In the genomic region with DNA sequence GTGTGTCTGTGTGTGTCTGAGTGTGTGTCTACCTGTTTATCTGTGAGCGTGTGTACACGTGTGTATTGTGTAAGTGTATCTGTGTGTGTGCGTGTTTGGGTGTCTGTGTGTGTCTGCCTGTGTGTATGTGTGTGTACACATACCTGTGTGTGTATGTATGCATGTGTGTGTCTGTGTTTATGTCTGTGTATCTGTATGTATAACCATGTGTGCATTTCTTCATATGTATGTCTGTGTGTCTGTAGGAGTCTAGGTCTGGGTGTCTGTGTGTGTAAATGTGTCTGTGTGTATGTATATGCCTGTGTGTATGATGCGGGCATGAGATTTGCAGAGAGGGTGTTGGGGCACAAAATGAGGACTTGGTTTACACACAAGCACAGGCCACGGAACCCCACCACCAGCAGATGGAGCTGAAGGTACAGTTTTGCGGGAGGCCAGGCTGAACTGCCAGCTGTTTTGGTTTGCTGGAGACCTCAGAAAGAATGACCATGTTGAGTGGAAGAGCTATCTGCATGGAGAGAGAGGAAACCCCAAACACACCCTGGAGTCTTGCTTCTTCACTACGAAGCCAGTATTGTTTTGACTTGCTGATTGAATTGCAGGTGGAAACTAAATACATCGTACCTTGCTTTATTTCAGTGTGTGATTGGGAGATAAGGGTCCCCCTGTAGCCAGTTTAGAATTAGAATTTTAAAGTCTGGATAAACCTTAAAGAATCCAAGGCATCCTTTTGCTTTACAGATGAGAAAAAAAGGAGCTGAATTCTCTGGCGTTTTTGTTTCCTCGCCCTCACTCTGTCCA, we compare ENCODE assay signal across 8 cellular contexts.
A peak's percentile ranks its signal among the peaks of the same experiment; 100 is the strongest.
DNase-seq lines count a peak whose midpoint lies in the region; ATAC-seq and TF ChIP-seq lines count a peak whose summit lies in the region.

No MANE protein-coding gene starts in this region.

- H3K4me1 Mint-ChIP-seq in natural killer cell: no peaks in the 10 kb centered on the region

- no peaks in the 10 kb centered on the region for H3K4me1 ChIP-seq in PC-3 (ENCODE audit: insufficient read depth, low read length)

- no peak overlapping the region for H3K9ac ChIP-seq in PC-3 (ENCODE audit: low read length)

- no peak overlapping the region for H3K27ac Mint-ChIP-seq in natural killer cell

- peaks cover 8 to 11% of the 10 kb centered on the region in 2 donors for H3K9me3 Mint-ChIP-seq in natural killer cell

- DNase-seq in CMK (ENCODE audit: low read depth): peak; percentile 65
- DNase-seq in HL-60 (ENCODE audit: low read depth in 1 of 2, low spot score in 1 of 2): peak; percentile 6 to 13
- DNase-seq in PC-3: peak; percentile 77
- peak; percentile 66 to 89 (median 84) for DNase-seq in dorsolateral prefrontal cortex
- DNase-seq in lung microvascular endothelial cell (ENCODE audit: low read depth in 2 of 2): peak; percentile 69 to 85
- DNase-seq in natural killer cell: no peak

- H3K27me3 Mint-ChIP-seq in natural killer cell (ENCODE audit: low read depth in 2 of 2): peaks cover 0 to 2% of the 10 kb centered on the region in 2 donors

- H3K9me3 ChIP-seq in PC-3 (ENCODE audit: low read length): no peaks in the 10 kb centered on the region

- no peak overlapping the region for H3K4me2 ChIP-seq in PC-3 (ENCODE audit: low read length)

- no peaks in the 10 kb centered on the region for H3K79me2 ChIP-seq in PC-3 (ENCODE audit: low read length)

- no peaks in the 10 kb centered on the region for H3K36me3 ChIP-seq in PC-3 (ENCODE audit: low read depth, low read length)

- H4K20me1 ChIP-seq in PC-3 (ENCODE audit: low read length): no peaks in the 10 kb centered on the region

- H3K27ac ChIP-seq in HL-60 (replicated peaks) (no peak overlapping the region), PC-3 (ENCODE audit: low read length) (no peak overlapping the region), dorsolateral prefrontal cortex (peak overlapping the region in 28 of 59 donors; percentile 26 to 89 (median 60))

- no TSS peak for BruUV-seq in PC-3 (replicated peaks; lab: Mats Ljungman, UMichigan)

- no peaks in the 10 kb centered on the region for H3K36me3 Mint-ChIP-seq in natural killer cell

- TF ChIP-seq CTCF in HL-60 (IDR thresholded peaks at IDR 0.05; ENCODE audit: insufficient read depth, low read length): peak; percentile 53
- peak; percentile 87 for TF ChIP-seq CTCF in PC-3 (conservative IDR thresholded peaks at IDR 0.05; ENCODE audit: low read depth, low read length)
- TF ChIP-seq CTCF in dorsolateral prefrontal cortex (IDR thresholded peaks at IDR 0.05 in 54 of 56, conservative IDR thresholded peaks at IDR 0.05 in 2 of 56; ENCODE audit: low read depth in 1 of 56, partially characterized antibody in 56 of 56): peak; percentile 31 to 93 (median 80)
- TF ChIP-seq CTCF in natural killer cell (IDR thresholded peaks at IDR 0.05): no peak

- CTCF ChIA-PET in PC-3 (lab: Charles Lee): interaction anchor here (0.6 to 1.3 kb wide), 3 partner anchors 44 to 259 kb away, joined by 3 to 9 read pairs (median 7); no protein-coding TSS in a partner anchor

- H3K4me3 ChIP-seq in HL-60 (replicated peaks; ENCODE audit: insufficient read depth, low read length): no peak overlapping the region
- H3K4me3 ChIP-seq in PC-3 (ENCODE audit: low read length): no peak overlapping the region
- H3K4me3 ChIP-seq in dorsolateral prefrontal cortex: peak overlapping the region in 3 of 59 donors; percentile 5 to 12 (median 7)

- POLR2A ChIA-PET in PC-3 (lab: Charles Lee; ENCODE audit: unreplicated experiment): interaction anchor here (0.5 kb wide), 1 partner anchor 293 kb away, joined by 11 read pairs; no protein-coding TSS in a partner anchor

- H3K27me3 ChIP-seq in HL-60 (ENCODE audit: insufficient read depth, poor library complexity, severe bottlenecking): no peaks in the 10 kb centered on the region
- no peaks in the 10 kb centered on the region for H3K27me3 ChIP-seq in PC-3 (ENCODE audit: low read length)
- H3K27me3 ChIP-seq in dorsolateral prefrontal cortex: no peaks in the 10 kb centered on the region

- intact Hi-C loops in PC-3 (cut with micrococcal nuclease): loop anchor here (5.0 kb wide), 2 partner anchors 160 to 245 kb away; no protein-coding TSS in a partner anchor
- intact Hi-C loops in dorsolateral prefrontal cortex (cut with DNase I): loop anchor here (2.0 to 10.0 kb wide), 7 partner anchors 45 to 1197 kb away; no protein-coding TSS in a partner anchor
- intact Hi-C loops in natural killer cell (cut with micrococcal nuclease): no loop called here

- no peak overlapping the region for H3K4me3 Mint-ChIP-seq in natural killer cell

- H2AFZ ChIP-seq in PC-3 (ENCODE audit: low read length): no peak overlapping the region

- H3K9me2 ChIP-seq in PC-3 (replicated peaks; ENCODE audit: low read length): no peaks in the 10 kb centered on the region

- ATAC-seq in GM18907 (IDR thresholded peaks at IDR 0.05; ENCODE audit: unreplicated experiment) (peak; percentile 81), PC-3 (peak; percentile 79), natural killer cell (no peak)
- no peak for ATAC-seq in activated CD4-positive, CD25-positive, alpha-beta regulatory T cell treated with anti-CD3 and anti-CD28 coated beads, Interleukin-2, amount 50 U/mL, for 24 hours

- no peaks in the 10 kb centered on the region for H3F3A ChIP-seq in PC-3 (ENCODE audit: low read length, unreplicated experiment)

Comparison
In these comparisons a context has a peak if more than half of its experiments do, and no peak if none do; other contexts are left out.
1. ATAC-seq: peak in GM18907 (single experiment) and PC-3 (single experiment); none in activated CD4-positive, CD25-positive, alpha-beta regulatory T cell treated with anti-CD3 and anti-CD28 coated beads, Interleukin-2, amount 50 U/mL, for 24 hours (0 of 2) and natural killer cell (0 of 3).